In the genomic region with DNA sequence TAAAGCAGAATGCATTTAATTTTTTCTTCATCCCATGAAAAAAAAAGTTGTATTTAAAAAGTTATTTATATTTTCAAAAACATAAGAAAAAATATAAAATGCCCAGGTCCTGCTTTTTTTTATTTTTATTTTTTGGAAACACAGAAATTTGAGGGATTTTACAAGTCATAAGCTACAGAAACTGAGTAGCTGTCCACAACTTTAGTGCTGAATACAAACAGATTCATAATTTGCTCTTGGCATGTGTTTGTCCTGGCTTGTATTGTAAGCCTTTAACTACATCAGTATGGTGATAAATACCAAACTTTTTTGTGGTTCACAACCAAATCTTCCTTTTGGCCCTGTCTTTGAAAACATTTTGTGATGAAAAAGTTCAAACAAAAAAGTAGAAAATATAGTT, we compare ENCODE assay signal across 1 cellular context.
TF ChIP-seq lines count a peak whose summit lies in the region.

No MANE protein-coding gene starts in this region.

TF ChIP-seq in IMR-90, 13 proteins besides CTCF, POLR2A, EP300 and RAD21 (continued from another document):
- TF ChIP-seq, protein P1, sequence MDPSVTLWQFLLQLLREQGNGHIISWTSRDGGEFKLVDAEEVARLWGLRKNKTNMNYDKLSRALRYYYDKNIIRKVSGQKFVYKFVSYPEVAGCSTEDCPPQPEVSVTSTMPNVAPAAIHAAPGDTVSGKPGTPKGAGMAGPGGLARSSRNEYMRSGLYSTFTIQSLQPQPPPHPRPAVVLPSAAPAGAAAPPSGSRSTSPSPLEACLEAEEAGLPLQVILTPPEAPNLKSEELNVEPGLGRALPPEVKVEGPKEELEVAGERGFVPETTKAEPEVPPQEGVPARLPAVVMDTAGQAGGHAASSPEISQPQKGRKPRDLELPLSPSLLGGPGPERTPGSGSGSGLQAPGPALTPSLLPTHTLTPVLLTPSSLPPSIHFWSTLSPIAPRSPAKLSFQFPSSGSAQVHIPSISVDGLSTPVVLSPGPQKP (IDR thresholded peaks at IDR 0.05; ENCODE audit: borderline replicate concordance, low read depth, low read length) = no peak
- TF ChIP-seq SMC3 (IDR thresholded peaks at IDR 0.05; ENCODE audit: low read depth, low read length) (no peak), CEBPB (IDR thresholded peaks at IDR 0.05; ENCODE audit: low read depth, low read length) (no peak), NFE2L2 (IDR thresholded peaks at IDR 0.05; ENCODE audit: low read depth, low read length) (no peak), MAFK (IDR thresholded peaks at IDR 0.05; ENCODE audit: low read depth, low read length) (no peak), CHD1 (IDR thresholded peaks at IDR 0.05; ENCODE audit: low read depth, low read length) (no peak), RFX5 (IDR thresholded peaks at IDR 0.05; ENCODE audit: low read depth, low read length) (no peak), MAZ (IDR thresholded peaks at IDR 0.05; ENCODE audit: borderline replicate concordance, low read depth, low read length) (no peak)
